8 cellular contexts compared by ENCODE assay signal in genomic region chr1:40801742-40802077, GRCh38. TPM values are rescaled to one million over a fixed set of nuclear protein-coding genes. Genes with fewer than 3 reads are reported as not detected.
DNase-seq lines count a peak whose midpoint lies in the region; ATAC-seq, FAIRE-seq and TF ChIP-seq lines count a peak whose summit lies in the region.

No MANE protein-coding gene starts in this region.

- H3K4me2 ChIP-seq in K562 (ENCODE audit: insufficient read depth, low read length), result peak overlapping the region; percentile 76

- H3K36me3 ChIP-seq in heart left ventricle (no peaks in the 10 kb centered on the region), K562 (ENCODE audit: control insufficient read depth, insufficient read depth, low read length) (no peaks in the 10 kb centered on the region), uterus (no peaks in the 10 kb centered on the region)

- TF ChIP-seq EP300 in K562 (IDR thresholded peaks at IDR 0.05; ENCODE audit: low read length), result no peak

- intact Hi-C loops in heart left ventricle (cut with DNase I), result loop anchor here in 1 of 10 donors (5.0 kb wide), 1 partner anchor 89 kb away; no protein-coding TSS in a partner anchor
- intact Hi-C loops in Right ventricle myocardium superior (cut with DNase I), result no loop called here
- intact Hi-C loops in K562 (cut with micrococcal nuclease), result no loop called here
- intact Hi-C loops in uterus (cut with DNase I; ENCODE audit: low total_unique reads), result no loop called here
- intact Hi-C loops in left colon (cut with DNase I, micrococcal nuclease), result no loop called here

- peaks cover 6 to 52% (median 33%) of the 10 kb centered on the region in 12 donors for H3K4me1 ChIP-seq in heart left ventricle
- peaks cover 36 to 62% of the 10 kb centered on the region in 2 experiments for H3K4me1 ChIP-seq in K562 (replicated peaks in 1 of 2; ENCODE audit: control insufficient read depth in 2 of 2, insufficient read depth in 2 of 2, low read length in 2 of 2)
- H3K4me1 ChIP-seq in mononuclear cell (ENCODE audit: insufficient read depth, low read length), result peaks cover 20% of the 10 kb centered on the region
- H3K4me1 ChIP-seq in uterus, result peaks cover 13 to 24% of the 10 kb centered on the region in 2 donors

- H3K27me3 ChIP-seq in heart left ventricle (no peaks in the 10 kb centered on the region), K562 (ENCODE audit: control insufficient read depth in 2 of 2, insufficient read depth in 2 of 2, low read length in 2 of 2) (no peaks in the 10 kb centered on the region), mononuclear cell (ENCODE audit: insufficient read depth, low read length) (no peaks in the 10 kb centered on the region), uterus (no peaks in the 10 kb centered on the region)

- no peaks in the 10 kb centered on the region for H3K79me2 ChIP-seq in K562 (ENCODE audit: control insufficient read depth, insufficient read depth, low read length)

- H3K9me3 ChIP-seq in heart left ventricle (no peaks in the 10 kb centered on the region), K562 (replicated peaks; ENCODE audit: control insufficient read depth, insufficient read depth, low read depth, low read length) (no peaks in the 10 kb centered on the region), mononuclear cell (ENCODE audit: low read depth, low read length) (no peaks in the 10 kb centered on the region), uterus (no peaks in the 10 kb centered on the region)

- WGBS in heart left ventricle, 4 donors, result 71 to 83% (median 77%) methylated on average over 3 of the region's 3 CpGs
- 41% methylated on average over 3 of the region's 3 CpGs for WGBS in K562 (ENCODE audit: insufficient coverage, low coverage, missing lambda C conversion rate)

- H3K9ac ChIP-seq in K562 (ENCODE audit: insufficient read depth in 1 of 2, low read depth in 2 of 2, low read length in 2 of 2), result peak overlapping the region; percentile 40 to 68

- DNase-seq in heart left ventricle (no peak), Right ventricle myocardium superior (no peak), K562 (ENCODE audit: extremely low read depth in 1 of 4, low spot score in 3 of 4) (no peak), uterus (no peak), left colon (no peak)

- H3K27ac ChIP-seq in heart left ventricle (peak overlapping the region in 11 of 12 donors; percentile 27 to 94 (median 72)), K562 (ENCODE audit: extremely low read depth, low read depth, low read length) (peak overlapping the region; percentile 76; the same call in 2 of the 3 replicates), uterus (peak overlapping the region; percentile 87 to 88)

- BruUV-seq in K562 (replicated peaks; lab: Mats Ljungman, UMichigan), result no TSS peak

- no peaks in the 10 kb centered on the region for H4K20me1 ChIP-seq in K562 (replicated peaks; ENCODE audit: control insufficient read depth, insufficient read depth, low read length)

- no peaks in the 10 kb centered on the region for H3K9me1 ChIP-seq in K562 (ENCODE audit: control insufficient read depth, insufficient read depth, low read length)

- H2AFZ ChIP-seq in K562 (ENCODE audit: low read depth, low read length), result peak overlapping the region; percentile 85

- POLR2A ChIA-PET in K562 (lab: Yijun Ruan, JAX), result interaction anchor here (1.7 kb wide), 1 partner anchor 11 kb away, joined by 8 read pairs; no protein-coding TSS in a partner anchor

- CTCF ChIA-PET in K562 (lab: Yijun Ruan, JAX; ENCODE audit: low intra/inter-chr PET ratio), result no interaction called here

- peak overlapping the region in 11 of 12 donors; percentile 9 to 59 (median 44) for H3K4me3 ChIP-seq in heart left ventricle
- H3K4me3 ChIP-seq in K562, result peak overlapping the region; percentile 38; the same call in 1 of the 2 replicates
- H3K4me3 ChIP-seq in mononuclear cell (ENCODE audit: low read length), result peak overlapping the region; percentile 44
- H3K4me3 ChIP-seq in uterus, result peak overlapping the region; percentile 24 to 34

- in situ Hi-C loops in K562 (cut with MboI), result no loop called here

- FAIRE-seq in K562 (lab: Jason Lieb, UNC), result no peak

- no peak for TF ChIP-seq RAD21 in K562 (CRISPR knock-in tag; conservative IDR thresholded peaks at IDR 0.05 in 1 of 2, IDR thresholded peaks at IDR 0.05 in 1 of 2)

- TF ChIP-seq POLR2A in heart left ventricle (IDR thresholded peaks at IDR 0.05), result no peak
- no peak for TF ChIP-seq POLR2A in K562 (conservative IDR thresholded peaks at IDR 0.05)
- no peak for TF ChIP-seq POLR2A in uterus (IDR thresholded peaks at IDR 0.05)

- ATAC-seq in heart left ventricle (no peak), Right ventricle myocardium superior (ENCODE audit: poor library complexity) (no peak), K562 (no peak), HG03175 (IDR thresholded peaks at IDR 0.05; ENCODE audit: unreplicated experiment) (no peak), left colon (no peak), GM18861 (IDR thresholded peaks at IDR 0.05; ENCODE audit: unreplicated experiment) (no peak)

- TF ChIP-seq CTCF in heart left ventricle (IDR thresholded peaks at IDR 0.05), result no peak
- no peak for TF ChIP-seq CTCF in K562 (IDR thresholded peaks at IDR 0.05 in 2 of 3, conservative IDR thresholded peaks at IDR 0.05 in 1 of 3; ENCODE audit: insufficient read depth in 2 of 3, low read depth in 1 of 3, low read length in 3 of 3)
- no peak for TF ChIP-seq CTCF in uterus (IDR thresholded peaks at IDR 0.05)

TF ChIP-seq in K562, 482 proteins besides CTCF, POLR2A, EP300 and RAD21 (continues in another document):
- TF ChIP-seq E2F1 (CRISPR knock-in tag; IDR thresholded peaks at IDR 0.05) (no peak), ESRRA (IDR thresholded peaks at IDR 0.05; ENCODE audit: borderline replicate concordance, low read depth) (no peak), RFX5 (IDR thresholded peaks at IDR 0.05; ENCODE audit: low read depth, low read length) (no peak), SREBF1 (IDR thresholded peaks at IDR 0.05; ENCODE audit: borderline replicate concordance, low read depth, low read length) (no peak), ZNF197 (CRISPR knock-in tag; IDR thresholded peaks at IDR 0.05; ENCODE audit: low read depth) (0 out of 2 replicates have a peak, but pooled peaks have one; percentile 14), NR3C1 (CRISPR knock-in tag; IDR thresholded peaks at IDR 0.05) (no peak), TBL1XR1 (IDR thresholded peaks at IDR 0.05; ENCODE audit: low read length in 2 of 2) (peak in 1 of 2 experiments; percentile 58; a peak in 1 of 4 replicates), ZNF12 (CRISPR knock-in tag; IDR thresholded peaks at IDR 0.05) (peak; percentile 67; the same call in 1 of the 2 replicates), ZNF347 (CRISPR knock-in tag; IDR thresholded peaks at IDR 0.05; ENCODE audit: low read depth) (no peak)
- TF ChIP-seq, protein P1, sequence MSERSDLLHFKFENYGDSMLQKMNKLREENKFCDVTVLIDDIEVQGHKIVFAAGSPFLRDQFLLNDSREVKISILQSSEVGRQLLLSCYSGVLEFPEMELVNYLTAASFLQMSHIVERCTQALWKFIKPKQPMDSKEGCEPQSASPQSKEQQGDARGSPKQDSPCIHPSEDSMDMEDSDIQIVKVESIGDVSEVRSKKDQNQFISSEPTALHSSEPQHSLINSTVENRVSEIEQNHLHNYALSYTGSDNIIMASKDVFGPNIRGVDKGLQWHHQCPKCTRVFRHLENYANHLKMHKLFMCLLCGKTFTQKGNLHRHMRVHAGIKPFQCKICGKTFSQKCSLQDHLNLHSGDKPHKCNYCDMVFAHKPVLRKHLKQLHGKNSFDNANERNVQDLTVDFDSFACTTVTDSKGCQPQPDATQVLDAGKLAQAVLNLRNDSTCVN (CRISPR knock-in tag; IDR thresholded peaks at IDR 0.05), result no peak

RNA-seq across cellular contexts. Expression of gene KCNQ4, which starts 18.1 kb away (rescaled TPM):
- total RNA-seq in heart left ventricle (1 to 10 TPM; 1.3 to 4.4 (median 2.2) TPM), Right ventricle myocardium superior (2.6 TPM), K562 (2014; rRNA removed) (1.6 and 1.8 TPM in 2 replicates), K562 (2014; rRNA removed; fragmentation: Illumina TruSeq; extraction: Trizol) (0.64 and 0.76 TPM in 2 replicates), K562 (2015; rRNA removed; fragmentation: Illumina TruSeq; extraction: Trizol) (0.72 and 0.79 TPM in 2 replicates), K562 (2021) (3.8 and 4.1 TPM in 2 replicates), mononuclear cell (under 0.01 TPM), uterus (10 to 100 TPM in 1 of 4 donors, 1 to 10 TPM in 2, not detected in 1; 2.7 to 13.4 (median 7.4) TPM), left colon (1 to 10 TPM; 2.1 to 2.4 TPM)
- polyA plus RNA-seq in heart left ventricle (1 to 10 TPM; 1.3 to 1.8 TPM), K562 (2011; rRNA removed) (0.79 and 1.7 TPM in 2 replicates), K562 (2014; fragmentation: Illumina TruSeq; extraction: Trizol) (3.5 and 3.8 TPM in 2 replicates), K562 (2014; fragmentation: Nextera tagmentation; extraction: Ambion mirVana) (under 1 TPM; 0.07 to 0.27 TPM), K562 (2014; rRNA removed) (3.4 and 3.7 TPM in 2 replicates)
- total RNA-seq in K562 (2011; cell fraction: chromatin; rRNA removed; ENCODE audit: low replicate concordance), result 4.1 and 12.8 TPM in 2 replicates
- total RNA-seq in K562 (2011; cell fraction: nucleolus; rRNA removed), result 7.4 and 7.5 TPM in 2 replicates
- total RNA-seq in K562 (2011; cell fraction: nucleoplasm; rRNA removed), result 4.4 and 4.6 TPM in 2 replicates
- 1.1 and 1.3 TPM in 2 replicates for polyA plus RNA-seq in K562 (2011; cell fraction: cytosol; rRNA removed)
- polyA plus RNA-seq in K562 (2011; cell fraction: nucleus; rRNA removed), result 6.3 and 9.8 TPM in 2 replicates
- 2.5 and 4.6 TPM in 2 replicates for polyA plus RNA-seq in K562 (2012)
- 0.42 and 0.49 TPM in 2 replicates for polyA minus RNA-seq in K562 (2011; rRNA and poly(A)+ RNA removed)
- 1.0 TPM in 2 replicates for polyA minus RNA-seq in K562 (2011; cell fraction: cytosol; rRNA and poly(A)+ RNA removed)
- 3.6 and 3.7 TPM in 2 replicates for polyA minus RNA-seq in K562 (2011; cell fraction: nucleus; rRNA and poly(A)+ RNA removed)
